8 cellular contexts compared by ENCODE assay signal in genomic region chr17:34171245-34171818, GRCh38.
A peak's percentile ranks its signal among the peaks of the same experiment; 100 is the strongest.
DNase-seq lines count a peak whose midpoint lies in the region; ATAC-seq, FAIRE-seq and TF ChIP-seq lines count a peak whose summit lies in the region.

No MANE protein-coding gene starts in this region.

- DNase-seq in A673 (ENCODE audit: low spot score) (peak; percentile 44), GM12891 (ENCODE audit: insufficient read length, low spot score) (peak; percentile 35), NCI-H226 (peak; percentile 54), erythroblast (lab: John Stamatoyannopoulos, UW) (peak; percentile 54 to 75), thoracic aorta (ENCODE audit: low spot score) (no peak)
- DNase-seq in activated CD8-positive, alpha-beta memory T cell treated with anti-CD3 and anti-CD28 coated beads for 24 hours: peak; percentile 76
- peak; percentile 74 for DNase-seq in natural killer cell treated with Interleukin-12 subunit alpha and Interleukin-12 subunit beta and Interleukin-15 and Interleukin-18, amount 100 ng/mL, for 72 hours (ENCODE audit: low spot score)

- H3K4me1 ChIP-seq in A673 (ENCODE audit: insufficient read depth, low read length, poor library complexity, severe bottlenecking) (no peaks in the 10 kb centered on the region), thoracic aorta (ENCODE audit: control insufficient read depth in 1 of 2, low read depth in 2 of 2) (no peaks in the 10 kb centered on the region)

- BruUV-seq in A673 (replicated peaks; lab: Mats Ljungman, UMichigan): no TSS peak

- H3K4me3 Mint-ChIP-seq in natural killer cell treated with Interleukin-12 subunit alpha and Interleukin-12 subunit beta and Interleukin-15 and Interleukin-18, amount 100 ng/mL, for 72 hours: no peak overlapping the region

- no peak overlapping the region for H3K27ac Mint-ChIP-seq in natural killer cell treated with Interleukin-12 subunit alpha and Interleukin-12 subunit beta and Interleukin-15 and Interleukin-18, amount 100 ng/mL, for 72 hours

- peaks cover 16 to 20% of the 10 kb centered on the region in 2 donors for H3K27me3 Mint-ChIP-seq in natural killer cell treated with Interleukin-12 subunit alpha and Interleukin-12 subunit beta and Interleukin-15 and Interleukin-18, amount 100 ng/mL, for 72 hours

- ATAC-seq in natural killer cell treated with Interleukin-12 subunit alpha and Interleukin-12 subunit beta and Interleukin-15 and Interleukin-18, amount 100 ng/mL, for 72 hours: peak; percentile 75 to 81
- no peak for ATAC-seq in thoracic aorta (ENCODE audit: insufficient number of reproducible peaks, low FRiP score, low read depth)
- no peak for ATAC-seq in HG03460 (IDR thresholded peaks at IDR 0.05; ENCODE audit: unreplicated experiment)

- H3K27ac ChIP-seq in A673 (ENCODE audit: low read depth, low read length, poor library complexity, severe bottlenecking): no peak overlapping the region
- no peak overlapping the region for H3K27ac ChIP-seq in thoracic aorta

- no peak for TF ChIP-seq POLR2A in GM12891 (IDR thresholded peaks at IDR 0.05; ENCODE audit: low read depth, low read length)
- TF ChIP-seq POLR2A in erythroblast (IDR thresholded peaks at IDR 0.05; ENCODE audit: low read length): no peak

- TF ChIP-seq CTCF in A673 (conservative IDR thresholded peaks at IDR 0.05; ENCODE audit: low read depth, low read length) (peak; percentile 63), thoracic aorta (IDR thresholded peaks at IDR 0.05) (peak; percentile 75)

- H3K9me3 ChIP-seq in A673 (ENCODE audit: low read depth, low read length, poor library complexity, severe bottlenecking): no peaks in the 10 kb centered on the region
- H3K9me3 ChIP-seq in thoracic aorta: no peaks in the 10 kb centered on the region

- FAIRE-seq in GM12891 (lab: Jason Lieb, UNC): peak; percentile 86

- H3K4me3 ChIP-seq in A673 (ENCODE audit: low read depth, low read length, poor library complexity, severe bottlenecking) (no peak overlapping the region), thoracic aorta (no peak overlapping the region)

- H3K27me3 ChIP-seq in A673 (replicated peaks; ENCODE audit: insufficient read depth, low read depth, low read length, poor library complexity): no peaks in the 10 kb centered on the region
- no peaks in the 10 kb centered on the region for H3K27me3 ChIP-seq in thoracic aorta (replicated peaks; ENCODE audit: insufficient read depth)

- no peaks in the 10 kb centered on the region for H3K36me3 Mint-ChIP-seq in natural killer cell treated with Interleukin-12 subunit alpha and Interleukin-12 subunit beta and Interleukin-15 and Interleukin-18, amount 100 ng/mL, for 72 hours

- peaks cover 0 to 5% of the 10 kb centered on the region in 2 donors for H3K4me1 Mint-ChIP-seq in natural killer cell treated with Interleukin-12 subunit alpha and Interleukin-12 subunit beta and Interleukin-15 and Interleukin-18, amount 100 ng/mL, for 72 hours (ENCODE audit: low read depth in 2 of 2)

- H3K36me3 ChIP-seq in A673 (ENCODE audit: insufficient read depth, low read length, poor library complexity, severe bottlenecking) (no peaks in the 10 kb centered on the region), thoracic aorta (no peaks in the 10 kb centered on the region)

- H3K9me3 Mint-ChIP-seq in natural killer cell treated with Interleukin-12 subunit alpha and Interleukin-12 subunit beta and Interleukin-15 and Interleukin-18, amount 100 ng/mL, for 72 hours: no peaks in the 10 kb centered on the region

- intact Hi-C loops in A673 (cut with micrococcal nuclease; ENCODE audit: unreplicated experiment): no loop called here

- POLR2A ChIA-PET in A673 (lab: Charles Lee; ENCODE audit: low non-redundant PET): no interaction called here

- CTCF ChIA-PET in A673 (lab: Charles Lee): interaction anchor here (1.4 kb wide), 1 partner anchor 190 kb away, joined by 10 read pairs; no protein-coding TSS in a partner anchor

TF ChIP-seq in GM12891, 5 proteins besides CTCF, POLR2A, EP300 and RAD21:
- TF ChIP-seq SPI1 (IDR thresholded peaks at IDR 0.05; ENCODE audit: low read depth, low read length) (peak; percentile 29; the same call in 1 of the 2 replicates), POU2F2 (IDR thresholded peaks at IDR 0.05; ENCODE audit: low read depth, low read length) (no peak)

Comparison
In these comparisons a context has a peak if more than half of its experiments do, and no peak if none do; other contexts are left out.
1. ATAC-seq: peak in natural killer cell treated with Interleukin-12 subunit alpha and Interleukin-12 subunit beta and Interleukin-15 and Interleukin-18, amount 100 ng/mL, for 72 hours (2 of 2); none in thoracic aorta (single experiment) and HG03460 (single experiment).